In the genomic region with DNA sequence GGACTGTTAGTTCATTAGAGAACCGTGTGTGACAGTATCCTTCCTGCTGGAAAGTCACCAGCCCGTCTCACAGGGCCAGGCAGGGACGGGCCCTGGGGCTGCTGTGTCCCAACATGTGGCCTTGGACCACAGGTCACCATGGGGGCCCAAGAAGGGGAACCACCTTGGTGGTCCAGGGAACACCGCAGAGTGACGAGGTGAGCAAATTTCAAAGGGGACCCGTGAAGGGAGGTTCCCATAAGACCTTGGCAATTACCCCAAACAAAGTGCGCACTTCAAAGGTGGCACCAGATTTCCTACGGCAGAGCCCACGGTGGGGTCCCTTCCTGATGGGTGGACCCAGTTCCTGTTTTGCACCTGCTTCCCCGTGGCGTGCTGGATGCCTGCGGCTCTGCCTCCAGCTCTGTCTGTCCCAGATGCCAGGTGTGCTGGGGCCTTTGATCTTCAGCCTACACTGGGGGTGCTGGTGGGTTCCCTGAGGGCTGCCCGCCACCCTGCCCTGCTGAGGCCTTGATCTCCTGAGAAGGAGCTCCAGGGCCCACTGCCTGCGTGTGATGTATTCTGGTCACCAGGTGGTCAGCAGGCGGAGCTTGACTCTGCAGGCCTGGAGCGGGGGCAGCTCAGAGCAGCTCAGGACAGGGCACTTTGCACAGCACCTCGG, we compare ENCODE assay signal across 1 cellular context.
TF ChIP-seq lines count a peak whose summit lies in the region.

No MANE protein-coding gene starts in this region.

TF ChIP-seq in HepG2, 621 proteins besides CTCF, POLR2A, EP300 and RAD21 (continued from another document and continues in another):
- no peak for TF ChIP-seq NFAT5 (CRISPR knock-in tag; IDR thresholded peaks at IDR 0.05)
- no peak for TF ChIP-seq ZSCAN22 (CRISPR knock-in tag; IDR thresholded peaks at IDR 0.05)
- TF ChIP-seq PHF8 (CRISPR knock-in tag; IDR thresholded peaks at IDR 0.05) = no peak
- no peak for TF ChIP-seq TSC22D2 (CRISPR knock-in tag; IDR thresholded peaks at IDR 0.05; ENCODE audit: borderline replicate concordance)
- TF ChIP-seq, protein P1, sequence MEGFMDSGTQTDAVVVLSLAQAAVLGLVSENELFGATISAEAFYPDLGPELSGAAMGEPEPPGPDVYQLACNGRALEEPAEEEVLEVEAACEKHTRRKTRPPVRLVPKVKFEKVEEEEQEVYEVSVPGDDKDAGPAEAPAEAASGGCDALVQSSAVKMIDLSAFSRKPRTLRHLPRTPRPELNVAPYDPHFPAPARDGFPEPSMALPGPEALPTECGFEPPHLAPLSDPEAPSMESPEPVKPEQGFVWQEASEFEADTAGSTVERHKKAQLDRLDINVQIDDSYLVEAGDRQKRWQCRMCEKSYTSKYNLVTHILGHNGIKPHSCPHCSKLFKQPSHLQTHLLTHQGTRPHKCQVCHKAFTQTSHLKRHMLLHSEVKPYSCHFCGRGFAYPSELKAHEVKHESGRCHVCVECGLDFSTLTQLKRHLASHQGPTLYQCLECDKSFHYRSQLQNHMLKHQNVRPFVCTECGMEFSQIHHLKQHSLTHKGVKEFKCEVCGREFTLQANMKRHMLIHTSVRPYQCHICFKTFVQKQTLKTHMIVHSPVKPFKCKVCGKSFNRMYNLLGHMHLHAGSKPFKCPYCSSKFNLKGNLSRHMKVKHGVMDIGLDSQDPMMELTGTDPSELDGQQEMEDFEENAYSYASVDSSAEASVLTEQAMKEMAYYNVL (CRISPR knock-in tag; IDR thresholded peaks at IDR 0.05; ENCODE audit: borderline replicate concordance) = peak; percentile 35; the same call in 1 of the 2 replicates
- TF ChIP-seq, protein P2, sequence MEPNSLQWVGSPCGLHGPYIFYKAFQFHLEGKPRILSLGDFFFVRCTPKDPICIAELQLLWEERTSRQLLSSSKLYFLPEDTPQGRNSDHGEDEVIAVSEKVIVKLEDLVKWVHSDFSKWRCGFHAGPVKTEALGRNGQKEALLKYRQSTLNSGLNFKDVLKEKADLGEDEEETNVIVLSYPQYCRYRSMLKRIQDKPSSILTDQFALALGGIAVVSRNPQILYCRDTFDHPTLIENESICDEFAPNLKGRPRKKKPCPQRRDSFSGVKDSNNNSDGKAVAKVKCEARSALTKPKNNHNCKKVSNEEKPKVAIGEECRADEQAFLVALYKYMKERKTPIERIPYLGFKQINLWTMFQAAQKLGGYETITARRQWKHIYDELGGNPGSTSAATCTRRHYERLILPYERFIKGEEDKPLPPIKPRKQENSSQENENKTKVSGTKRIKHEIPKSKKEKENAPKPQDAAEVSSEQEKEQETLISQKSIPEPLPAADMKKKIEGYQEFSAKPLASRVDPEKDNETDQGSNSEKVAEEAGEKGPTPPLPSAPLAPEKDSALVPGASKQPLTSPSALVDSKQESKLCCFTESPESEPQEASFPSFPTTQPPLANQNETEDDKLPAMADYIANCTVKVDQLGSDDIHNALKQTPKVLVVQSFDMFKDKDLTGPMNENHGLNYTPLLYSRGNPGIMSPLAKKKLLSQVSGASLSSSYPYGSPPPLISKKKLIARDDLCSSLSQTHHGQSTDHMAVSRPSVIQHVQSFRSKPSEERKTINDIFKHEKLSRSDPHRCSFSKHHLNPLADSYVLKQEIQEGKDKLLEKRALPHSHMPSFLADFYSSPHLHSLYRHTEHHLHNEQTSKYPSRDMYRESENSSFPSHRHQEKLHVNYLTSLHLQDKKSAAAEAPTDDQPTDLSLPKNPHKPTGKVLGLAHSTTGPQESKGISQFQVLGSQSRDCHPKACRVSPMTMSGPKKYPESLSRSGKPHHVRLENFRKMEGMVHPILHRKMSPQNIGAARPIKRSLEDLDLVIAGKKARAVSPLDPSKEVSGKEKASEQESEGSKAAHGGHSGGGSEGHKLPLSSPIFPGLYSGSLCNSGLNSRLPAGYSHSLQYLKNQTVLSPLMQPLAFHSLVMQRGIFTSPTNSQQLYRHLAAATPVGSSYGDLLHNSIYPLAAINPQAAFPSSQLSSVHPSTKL (CRISPR knock-in tag; IDR thresholded peaks at IDR 0.05) = peak; percentile 71; the same call in 1 of the 2 replicates
- 0 out of 2 replicates have a peak, but pooled peaks have one; percentile 47 for TF ChIP-seq ISL2 (CRISPR knock-in tag; IDR thresholded peaks at IDR 0.05)
- TF ChIP-seq AFF4 (CRISPR knock-in tag; IDR thresholded peaks at IDR 0.05) = no peak
- TF ChIP-seq AGO2 (optimal IDR thresholded peaks at IDR 0.05; ENCODE audit: low read depth, low read length) = peak; percentile 69
- TF ChIP-seq, protein P3, sequence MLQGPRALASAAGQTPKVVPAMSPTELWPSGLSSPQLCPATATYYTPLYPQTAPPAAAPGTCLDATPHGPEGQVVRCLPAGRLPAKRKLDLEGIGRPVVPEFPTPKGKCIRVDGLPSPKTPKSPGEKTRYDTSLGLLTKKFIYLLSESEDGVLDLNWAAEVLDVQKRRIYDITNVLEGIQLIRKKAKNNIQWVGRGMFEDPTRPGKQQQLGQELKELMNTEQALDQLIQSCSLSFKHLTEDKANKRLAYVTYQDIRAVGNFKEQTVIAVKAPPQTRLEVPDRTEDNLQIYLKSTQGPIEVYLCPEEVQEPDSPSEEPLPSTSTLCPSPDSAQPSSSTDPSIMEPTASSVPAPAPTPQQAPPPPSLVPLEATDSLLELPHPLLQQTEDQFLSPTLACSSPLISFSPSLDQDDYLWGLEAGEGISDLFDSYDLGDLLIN (CRISPR knock-in tag; IDR thresholded peaks at IDR 0.05; ENCODE audit: borderline replicate concordance) = 0 out of 2 replicates have a peak, but pooled peaks have one; percentile 54
- TF ChIP-seq GPBP1L1 (CRISPR knock-in tag; IDR thresholded peaks at IDR 0.05) = no peak
- TF ChIP-seq RBM22 (optimal IDR thresholded peaks at IDR 0.05; ENCODE audit: low read length) = peak; percentile 85
- no peak for TF ChIP-seq KDM1A (CRISPR knock-in tag; IDR thresholded peaks at IDR 0.05)
- TF ChIP-seq CBFB (CRISPR knock-in tag; IDR thresholded peaks at IDR 0.05) = no peak
- 0 out of 2 replicates have a peak, but pooled peaks have one; percentile 58 for TF ChIP-seq ZNF232 (CRISPR knock-in tag; IDR thresholded peaks at IDR 0.05; ENCODE audit: borderline replicate concordance)
- no peak for TF ChIP-seq ELF3 (CRISPR knock-in tag; IDR thresholded peaks at IDR 0.05)
- no peak for TF ChIP-seq DZIP1 (CRISPR knock-in tag; IDR thresholded peaks at IDR 0.05)
- TF ChIP-seq ZNF747 (CRISPR knock-in tag; IDR thresholded peaks at IDR 0.05; ENCODE audit: borderline replicate concordance) = peak; percentile 20; the same call in 1 of the 2 replicates
- no peak for TF ChIP-seq ZNF562 (CRISPR knock-in tag; IDR thresholded peaks at IDR 0.05; ENCODE audit: borderline replicate concordance)
- no peak; the same call in 1 of the 2 replicates for TF ChIP-seq ZBTB42 (CRISPR knock-in tag; IDR thresholded peaks at IDR 0.05)
- peak; percentile 94 for TF ChIP-seq GATAD2A (CRISPR knock-in tag; IDR thresholded peaks at IDR 0.05)
- no peak for TF ChIP-seq RFXAP (CRISPR knock-in tag; IDR thresholded peaks at IDR 0.05; ENCODE audit: borderline replicate concordance)
- no peak for TF ChIP-seq IRF9 (CRISPR knock-in tag; IDR thresholded peaks at IDR 0.05; ENCODE audit: borderline replicate concordance)
- TF ChIP-seq HCFC1 (IDR thresholded peaks at IDR 0.05; ENCODE audit: low read depth, low read length) = no peak
- TF ChIP-seq CERS6 (CRISPR knock-in tag; IDR thresholded peaks at IDR 0.05) = 0 out of 2 replicates have a peak, but pooled peaks have one; percentile 55
